Comparison of ENCODE assay signal across 8 cellular contexts in the genomic region with DNA sequence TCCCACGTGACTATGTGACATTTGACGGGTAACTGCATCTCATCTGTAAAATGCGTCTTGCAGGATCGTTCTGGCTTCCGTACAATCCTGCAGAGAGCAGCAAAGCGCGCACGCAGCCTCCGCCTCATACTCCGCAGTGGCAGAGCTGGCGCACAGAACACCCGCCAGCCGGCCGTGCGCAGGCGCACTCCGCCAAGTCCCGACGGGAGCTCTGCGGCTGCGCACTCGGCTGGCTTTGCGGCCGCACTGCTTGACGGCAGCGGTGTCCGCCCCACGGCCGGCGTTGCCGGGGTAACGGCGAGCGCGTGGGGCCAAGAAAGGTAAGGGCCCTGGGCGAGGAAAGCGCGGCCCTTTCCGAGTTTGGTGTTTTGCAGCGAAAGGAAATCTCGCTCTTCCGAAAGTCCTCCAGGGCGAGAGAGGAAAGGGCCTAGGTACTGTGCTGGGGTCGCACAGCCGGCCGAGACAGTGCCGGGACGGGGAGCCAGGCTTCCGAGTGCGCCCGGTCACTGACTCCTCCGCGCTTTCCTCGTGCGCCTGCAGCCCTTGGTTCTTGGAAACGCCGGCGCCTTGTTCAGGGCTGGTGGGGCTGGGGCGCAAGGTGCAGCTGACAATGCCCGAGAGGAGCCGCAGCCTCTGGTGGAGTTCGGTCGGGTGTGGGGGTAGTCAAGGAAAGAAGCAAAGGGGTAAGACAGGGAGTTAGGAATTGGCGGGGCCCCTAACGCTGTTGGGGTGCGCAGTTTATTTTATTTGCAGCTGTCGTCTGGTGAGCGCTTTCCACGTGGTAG. TPM values are rescaled to one million over a fixed set of nuclear protein-coding genes. Genes with fewer than 3 reads are reported as not detected.
DNase-seq lines count a peak whose midpoint lies in the region; ATAC-seq, FAIRE-seq and TF ChIP-seq lines count a peak whose summit lies in the region.

A gene (plus strand): TSS at position 283 of the 785 bp plus-strand sequence. CDS start 5,321 bp downstream, outside the sequence.

- TF ChIP-seq POLR2A in Raji (IDR thresholded peaks at IDR 0.05; ENCODE audit: insufficient read depth, low read depth, low read length): peak; percentile 99

- H2BK5ac ChIP-seq in H9 (ENCODE audit: insufficient read length, low read length): no peak within 1 kb of the TSS

- H3K56ac ChIP-seq in H9 (ENCODE audit: insufficient read length, low read depth, low read length): no peak within 1 kb of the TSS

- H3K79me2 ChIP-seq in H9 (ENCODE audit: insufficient read depth, low read length): peaks cover 3% of the 10 kb centered on the region; the same call in 1 of the 2 replicates

- H3K4ac ChIP-seq in H9 (ENCODE audit: low read depth, low read length): no peak within 1 kb of the TSS

- no peaks in the 10 kb centered on the region for H3K79me1 ChIP-seq in H9 (ENCODE audit: insufficient read depth, low read depth, low read length, poor library complexity, severe bottlenecking)

- DNase-seq in H9 (peak; percentile 95), M059J (ENCODE audit: low read depth) (peak; percentile 85), fibroblast of the aortic adventitia (ENCODE audit: low read depth) (peak; percentile 92)
- DNase-seq in activated T-helper 9 cell treated with anti-CD3 and anti-CD28 coated beads, Interleukin-2, amount 50 U/mL, for 16 hours (ENCODE audit: low read depth): peak; percentile 94
- DNase-seq in stimulated activated naive CD8-positive, alpha-beta T cell treated with anti-CD3 and anti-CD28 coated beads, Interleukin-15, Interleukin-2, amounts not matched to agents 100 U/mL and 50 U/mL, for 24 hours: peak; percentile 97

- H3K14ac ChIP-seq in H9 (ENCODE audit: insufficient read depth, low read length): peak within 1 kb of the TSS; percentile 71; the same call in 1 of the 2 replicates

- peaks cover 0 to 7% (median 0%) of the 10 kb centered on the region in 3 experiments; a peak in 2 of 7 replicates for H3K36me3 Mint-ChIP-seq in H9 (ENCODE audit: insufficient read depth in 1 of 3, low read depth in 3 of 3)
- H3K36me3 Mint-ChIP-seq in nephron (ENCODE audit: low read depth): no peaks in the 10 kb centered on the region

- no peak within 1 kb of the TSS for H2BK20ac ChIP-seq in H9 (ENCODE audit: low read depth, low read length, poor library complexity, severe bottlenecking)

- H2BK120ac ChIP-seq in H9 (ENCODE audit: low read depth, low read length, poor library complexity, severe bottlenecking): no peak within 1 kb of the TSS

- no peak within 1 kb of the TSS for H2AFZ ChIP-seq in H9 (ENCODE audit: low read length)

- peaks cover 17 to 26% of the 10 kb centered on the region in 2 experiments for H3K4me1 Mint-ChIP-seq in H9
- H3K4me1 Mint-ChIP-seq in nephron: peaks cover 46% of the 10 kb centered on the region

- H3K27ac ChIP-seq in H9 (ENCODE audit: insufficient read length, low read depth, low read length): no peak within 1 kb of the TSS

- no peak within 1 kb of the TSS for H4K8ac ChIP-seq in H9 (replicated peaks; ENCODE audit: insufficient read length, low read depth, low read length)

- peak within 1 kb of the TSS; percentile 81 for H3K4me2 ChIP-seq in H9 (ENCODE audit: insufficient read depth, insufficient read length, low read length)

- H3K27ac Mint-ChIP-seq in H9: peak within 1 kb of the TSS; percentile 57 to 98 (median 97); a peak in 6 of 7 replicates
- peak within 1 kb of the TSS; percentile 93 to 98 (median 96) for H3K27ac Mint-ChIP-seq in nephron

- no peak within 1 kb of the TSS for H2AK5ac ChIP-seq in H9 (ENCODE audit: insufficient read length, low read length)

- H3K27me3 Mint-ChIP-seq in H9 (ENCODE audit: low read depth) (peaks cover 6% of the 10 kb centered on the region), nephron (ENCODE audit: low read depth) (peaks cover 4% of the 10 kb centered on the region)

- no peak within 1 kb of the TSS for H4K5ac ChIP-seq in H9 (ENCODE audit: insufficient read length, low read depth, low read length)

- no peaks in the 10 kb centered on the region for H3K27me3 ChIP-seq in H9 (ENCODE audit: insufficient read depth, low read length)

- H3K4me1 ChIP-seq in H9 (ENCODE audit: insufficient read depth, low read length): peaks cover 3% of the 10 kb centered on the region; the same call in 1 of the 2 replicates

- peak; percentile 42 for FAIRE-seq in G401.6 (lab: Jason Lieb, UNC)

- no CpG with 5 or more reads among the region's 69 CpGs for WGBS in H9 (ENCODE audit: extremely low coverage, insufficient read length, low lambda C conversion rate)

- no peak within 1 kb of the TSS for H3T11ph ChIP-seq in H9 (ENCODE audit: low read length)

- no peak within 1 kb of the TSS for H2BK12ac ChIP-seq in H9 (ENCODE audit: insufficient read length, low read depth, low read length)

- H3K4me3 Mint-ChIP-seq in H9: peak within 1 kb of the TSS; percentile 92 to 96
- H3K4me3 Mint-ChIP-seq in nephron: peak within 1 kb of the TSS; percentile 90 to 97 (median 97)

- H3K9me3 Mint-ChIP-seq in H9 (no peaks in the 10 kb centered on the region), nephron (no peaks in the 10 kb centered on the region)

- no peak within 1 kb of the TSS for H3K18ac ChIP-seq in H9 (ENCODE audit: insufficient read length, low read depth, low read length)

- H4K20me1 ChIP-seq in H9 (ENCODE audit: control insufficient read depth, insufficient read depth, insufficient read length): no peaks in the 10 kb centered on the region

- H4K91ac ChIP-seq in H9 (ENCODE audit: insufficient read length, low read depth, low read length): no peak within 1 kb of the TSS

- no peaks in the 10 kb centered on the region for H3K9me3 ChIP-seq in H9 (ENCODE audit: control insufficient read depth, low read depth, low read length)

- H3K23me2 ChIP-seq in H9 (ENCODE audit: insufficient read length, low read depth, low read length, poor library complexity, severe bottlenecking): peaks cover 11% of the 10 kb centered on the region

- peak within 1 kb of the TSS; percentile 79 for H3K9ac ChIP-seq in H9 (ENCODE audit: extremely low read depth, insufficient read length, low read length)

- no peak within 1 kb of the TSS for H3K23ac ChIP-seq in H9 (ENCODE audit: insufficient read length, low read depth, low read length)

- no peak within 1 kb of the TSS for H2BK15ac ChIP-seq in H9 (ENCODE audit: low read depth, low read length)

- peak within 1 kb of the TSS; percentile 91 for H3K4me3 ChIP-seq in fibroblast of the aortic adventitia (ENCODE audit: low read depth, low read length)

- no peak for TF ChIP-seq CTCF in H9 (conservative IDR thresholded peaks at IDR 0.05)
- TF ChIP-seq CTCF in fibroblast of the aortic adventitia (IDR thresholded peaks at IDR 0.05; ENCODE audit: insufficient read depth, low read length): peak; percentile 15
- peak in 1 of 3 experiments; percentile 10 for TF ChIP-seq CTCF in nephron (IDR thresholded peaks at IDR 0.05; ENCODE audit: unreplicated experiment in 3 of 3)

- peak; percentile 97 for ATAC-seq in stimulated activated naive CD8-positive, alpha-beta T cell treated with anti-CD3 and anti-CD28 coated beads, Interleukin-15, Interleukin-2, amounts not matched to agents 100 U/mL and 50 U/mL, for 24 hours

RNA-seq across cellular contexts. Expression of the gene that starts here (rescaled TPM):
- total RNA-seq in H9 (2021) (19.4 and 22.0 TPM in 2 replicates), fibroblast of the aortic adventitia (ENCODE audit: low replicate concordance) (8.4 and 17.7 TPM in 2 replicates)
- 4.6 and 9.0 TPM in 2 replicates for total RNA-seq in M059J (2014; rRNA removed; shearing (Covaris generic))
